ENCODE assay signal across 24 cellular contexts in genomic region chr6:88358846-88359245, GRCh38.
A peak's percentile ranks its signal among the peaks of the same experiment; 100 is the strongest.
DNase-seq lines count a peak whose midpoint lies in the region; ATAC-seq and TF ChIP-seq lines count a peak whose summit lies in the region.
"Had no signal": no experiment of that assay in that cellular context is flagged by ENCODE, and none has a peak within 500 bp of the region (broad histone marks: within the 10 kb centered on the region; RNA-seq: fewer than 3 reads in every experiment).

No MANE protein-coding gene starts in this region.

- H3K4me1 ChIP-seq in GM23248 (ENCODE audit: insufficient read depth), result peaks cover 33% of the 10 kb centered on the region
- H3K4me1 ChIP-seq: parathyroid adenoma had no signal

- TF ChIP-seq CTCF in fibroblast of pulmonary artery (IDR thresholded peaks at IDR 0.05; ENCODE audit: low read length, missing control alignments), result no peak

- H3K4me3 ChIP-seq in GM23248 (no peak overlapping the region), fibroblast of pulmonary artery (replicated peaks; ENCODE audit: low read depth, low read length) (no peak overlapping the region)
- H3K4me3 ChIP-seq: cardiac muscle cell, coronary artery, esophagus muscularis mucosa, GM12878, neural progenitor cell, thoracic aorta had no signal

- ATAC-seq in GM18517 (IDR thresholded peaks at IDR 0.05; ENCODE audit: unreplicated experiment), result no peak
- ATAC-seq: effector memory CD8-positive, alpha-beta T cell; GM12878; stimulated activated naive CD8-positive, alpha-beta T cell treated with anti-CD3 and anti-CD28 coated beads, Interleukin-15, amount 100 ng/mL, for 72 hours had no signal

- H3K9me2 ChIP-seq in GM23248 (ENCODE audit: insufficient read depth), result no peaks in the 10 kb centered on the region

- no peak overlapping the region for H3K9ac ChIP-seq in GM23248
- H3K9ac ChIP-seq: neural progenitor cell, parathyroid adenoma had no signal

- H3K79me2 ChIP-seq in GM23248 (ENCODE audit: insufficient read depth), result no peaks in the 10 kb centered on the region
- H3K79me2 ChIP-seq: parathyroid adenoma had no signal

- no peaks in the 10 kb centered on the region for H3K9me3 ChIP-seq in GM23248 (ENCODE audit: low read depth)
- H3K9me3 ChIP-seq: esophagus muscularis mucosa, thoracic aorta had no signal

- no peaks in the 10 kb centered on the region for H3K27me3 ChIP-seq in GM23248 (replicated peaks; ENCODE audit: insufficient read depth)
- H3K27me3 ChIP-seq: cardiac muscle cell, esophagus muscularis mucosa, neural progenitor cell had no signal

- in situ Hi-C loops in GM23248 (cut with MboI), result no loop called here

- DNase-seq in GM23248, result peak; percentile 53
- peak; percentile 19 for DNase-seq in amniotic epithelial cell (ENCODE audit: low read depth)
- peak; percentile 39 for DNase-seq in fibroblast of pulmonary artery (ENCODE audit: low read depth)
- DNase-seq in renal cortical epithelial cell (ENCODE audit: low read depth), result peak; percentile 84
- no peak for DNase-seq in Kasumi-1 (lab: John Stamatoyannopoulos, UW)
- no peak for DNase-seq in stimulated activated CD4-positive, alpha-beta T cell treated with anti-CD3 and anti-CD28 coated beads, Interleukin-15, amount 100 ng/mL, for 24 hours
- DNase-seq: activated naive CD4-positive, alpha-beta T cell treated with anti-CD3 and anti-CD28 coated beads, Interleukin-2, amount 50 U/mL, for 16 hours; CD8-positive, alpha-beta memory T cell; effector memory CD8-positive, alpha-beta T cell; KG1; NCI-H2029; NCI-H69; SIG-M5; stimulated activated CD8-positive, alpha-beta memory T cell treated with anti-CD3 and anti-CD28 coated beads, Interleukin-4, amount 100 ng/mL, for 48 hours; stimulated activated naive CD8-positive, alpha-beta T cell treated with anti-CD3 and anti-CD28 coated beads, Interleukin-15, amount 100 ng/mL, for 72 hours; SW 1271 had no signal

- peak overlapping the region; percentile 80; the same call in 1 of the 2 replicates for H3K27ac ChIP-seq in GM23248
- H3K27ac ChIP-seq: cardiac muscle cell, coronary artery, esophagus muscularis mucosa, neural progenitor cell, parathyroid adenoma, thoracic aorta had no signal

- no peaks in the 10 kb centered on the region for H4K20me1 ChIP-seq in GM23248 (ENCODE audit: insufficient read depth)

- peak overlapping the region; percentile 10 for H3K4me2 ChIP-seq in GM23248 (ENCODE audit: unreplicated experiment)
- H3K4me2 ChIP-seq: neural progenitor cell had no signal

- H2AFZ ChIP-seq in GM23248, result 0 out of 2 replicates have a peak overlapping the region, but pooled peaks have one; percentile 17
- H2AFZ ChIP-seq: neural progenitor cell, parathyroid adenoma had no signal

- H3K36me3 ChIP-seq in GM23248 (ENCODE audit: low read depth), result no peaks in the 10 kb centered on the region
- H3K36me3 ChIP-seq: cardiac muscle cell, esophagus muscularis mucosa, neural progenitor cell, thoracic aorta had no signal

- H3F3A ChIP-seq in GM23248 (ENCODE audit: insufficient read depth), result peaks cover 17% of the 10 kb centered on the region

Comparison
In these comparisons a context has a peak if more than half of its experiments do, and no peak if none do; other contexts are left out.
1. DNase-seq: peak in GM23248 (single experiment), amniotic epithelial cell (single experiment), fibroblast of pulmonary artery (single experiment) and renal cortical epithelial cell (single experiment); none in Kasumi-1 (0 of 2) and stimulated activated CD4-positive, alpha-beta T cell treated with anti-CD3 and anti-CD28 coated beads, Interleukin-15, amount 100 ng/mL, for 24 hours (single experiment).